ENCODE assay signal across 8 cellular contexts in genomic region chr15:69160141-69160975, GRCh38. TPM values are rescaled to one million over a fixed set of nuclear protein-coding genes. Genes with fewer than 3 reads are reported as not detected.
A peak's percentile ranks its signal among the peaks of the same experiment; 100 is the strongest.
DNase-seq lines count a peak whose midpoint lies in the region; ATAC-seq and TF ChIP-seq lines count a peak whose summit lies in the region.

Gene GLCE (plus strand): TSS chr15:69160635. CDS start chr15:69255807, 95,172 bp downstream.

- H3K36me3 ChIP-seq in PC-9 (ENCODE audit: low read depth) = no peaks in the 10 kb centered on the region
- no peaks in the 10 kb centered on the region for H3K36me3 ChIP-seq in esophagus (ENCODE audit: control insufficient read depth in 2 of 2, insufficient read depth in 2 of 2, low read length in 1 of 2)
- H3K36me3 ChIP-seq in mucosa of rectum (ENCODE audit: control insufficient read depth in 2 of 2, insufficient read depth in 2 of 2, low read length in 2 of 2) = no peaks in the 10 kb centered on the region

- no peaks in the 10 kb centered on the region for H3K9me3 ChIP-seq in PC-9 (ENCODE audit: insufficient read depth, low read depth)
- no peaks in the 10 kb centered on the region for H3K9me3 ChIP-seq in esophagus (ENCODE audit: control insufficient read depth in 2 of 2, insufficient read depth in 1 of 2, low read depth in 1 of 2, low read length in 1 of 2)
- no peaks in the 10 kb centered on the region for H3K9me3 ChIP-seq in mucosa of rectum (ENCODE audit: control insufficient read depth in 2 of 2, low read length in 2 of 2)

- H2AFZ ChIP-seq in PC-9 = peak within 1 kb of the TSS; percentile 95

- H3K27ac ChIP-seq in PC-9 = peak within 1 kb of the TSS; percentile 67
- H3K27ac ChIP-seq in esophagus (ENCODE audit: low read depth in 2 of 2, low read length in 1 of 2) = peak within 1 kb of the TSS; percentile 82 to 86
- H3K27ac ChIP-seq in mucosa of rectum (ENCODE audit: low read depth in 2 of 2, low read length in 2 of 2) = peak within 1 kb of the TSS; percentile 87 to 88

- peaks cover 19% of the 10 kb centered on the region for H3K4me1 Mint-ChIP-seq in activated T-cell treated with anti-CD3 and anti-CD28 coated beads, Interleukin-2, amount 50 U/mL, for 4 hours (ENCODE audit: low read depth)

- WGBS in esophagus, 2 donors = 1% methylated on average over 73 to 75 of the region's 75 CpGs

- peak within 1 kb of the TSS; percentile 88 for H3K4me3 ChIP-seq in PC-9
- peak within 1 kb of the TSS; percentile 82 to 84 for H3K4me3 ChIP-seq in esophagus (ENCODE audit: low read depth in 1 of 2, low read length in 2 of 2)
- peak within 1 kb of the TSS; percentile 71 to 74 for H3K4me3 ChIP-seq in mucosa of rectum (ENCODE audit: low read length in 2 of 2)

- peak; percentile 94 for ATAC-seq in GM21717 (IDR thresholded peaks at IDR 0.05; ENCODE audit: unreplicated experiment)
- ATAC-seq in activated T-cell treated with anti-CD3 and anti-CD28 coated beads, Interleukin-2, amount 50 U/mL, for 4 hours = peak; percentile 97 to 98

- intact Hi-C loops in PC-9 (cut with micrococcal nuclease; ENCODE audit: unreplicated experiment) = loop anchor here (1.0 to 5.0 kb wide), 5 partner anchors 67 to 250 kb away; no protein-coding TSS in a partner anchor

- no peaks in the 10 kb centered on the region; the same call in 1 of the 2 replicates for H3K9me2 ChIP-seq in PC-9 (ENCODE audit: insufficient read depth)

- no TSS peak for BruUV-seq in PC-9 (replicated peaks; lab: Mats Ljungman, UMichigan)

- H3K4me2 ChIP-seq in PC-9 = peak within 1 kb of the TSS; percentile 92

- peak within 1 kb of the TSS; percentile 96 for H3K4me3 Mint-ChIP-seq in activated T-cell treated with anti-CD3 and anti-CD28 coated beads, Interleukin-2, amount 50 U/mL, for 4 hours

- TF ChIP-seq CTCF in PC-9 (conservative IDR thresholded peaks at IDR 0.05) = no peak

- H3K27me3 Mint-ChIP-seq in activated T-cell treated with anti-CD3 and anti-CD28 coated beads, Interleukin-2, amount 50 U/mL, for 4 hours (ENCODE audit: low read depth) = peaks cover 2% of the 10 kb centered on the region

- peaks cover 45% of the 10 kb centered on the region for H3K79me2 ChIP-seq in PC-9 (ENCODE audit: low read depth)

- CTCF ChIA-PET in PC-9 (lab: Charles Lee) = no interaction called here

- H3F3A ChIP-seq in PC-9 (ENCODE audit: insufficient read depth, low read depth) = peaks cover 6% of the 10 kb centered on the region; the same call in 1 of the 2 replicates

- peak within 1 kb of the TSS; percentile 81 to 94 for H3K9ac ChIP-seq in mucosa of rectum (ENCODE audit: low read depth in 1 of 2, low read length in 2 of 2)

- no peaks in the 10 kb centered on the region for H3K9me3 Mint-ChIP-seq in activated T-cell treated with anti-CD3 and anti-CD28 coated beads, Interleukin-2, amount 50 U/mL, for 4 hours

- H3K27me3 ChIP-seq in PC-9 (ENCODE audit: insufficient read depth, low read depth) (no peaks in the 10 kb centered on the region), esophagus (ENCODE audit: control insufficient read depth in 1 of 2, insufficient read depth in 2 of 2, low read length in 2 of 2) (no peaks in the 10 kb centered on the region), mucosa of rectum (ENCODE audit: control insufficient read depth in 2 of 2, insufficient read depth in 2 of 2, low read length in 2 of 2) (no peaks in the 10 kb centered on the region)

- peaks cover 20% of the 10 kb centered on the region for H3K4me1 ChIP-seq in PC-9 (replicated peaks; ENCODE audit: insufficient read depth)
- H3K4me1 ChIP-seq in esophagus (ENCODE audit: control insufficient read depth in 2 of 2, insufficient read depth in 2 of 2, low read length in 1 of 2) = peaks cover 0 to 3% of the 10 kb centered on the region in 2 donors
- H3K4me1 ChIP-seq in mucosa of rectum (ENCODE audit: control insufficient read depth in 2 of 2, insufficient read depth in 2 of 2, low read length in 2 of 2) = peaks cover 9 to 14% of the 10 kb centered on the region in 2 donors

- in situ Hi-C loops in KBM-7 (cut with MboI; ENCODE audit: low pct_unique_long_range_greater_than_20kb, low sequenced_read_pairs) = no loop called here

- peak; percentile 92 for DNase-seq in DMS153 treated with DMSO at 0.1 percent for 48 hours (lab: John Stamatoyannopoulos, UW; ENCODE audit: unreplicated experiment)
- peak; percentile 99 for DNase-seq in KBM-7
- DNase-seq in PC-9 = peak; percentile 94 to 98
- peak; percentile 90 for DNase-seq in activated T-cell treated with anti-CD3 and anti-CD28 coated beads, Interleukin-2, amount 50 U/mL, for 4 hours
- peak; percentile 71 to 83 for DNase-seq in stimulated activated CD8-positive, alpha-beta memory T cell treated with anti-CD3 and anti-CD28 coated beads, Interleukin-4, amount 100 ng/mL, for 4 hours (ENCODE audit: low read depth in 2 of 2, low spot score in 1 of 2)

- POLR2A ChIA-PET in PC-9 (lab: Charles Lee; ENCODE audit: unreplicated experiment) = interaction anchor here (0.5 to 1.1 kb wide), 17 partner anchors 8 to 1756 kb away, joined by 3 to 10 read pairs (median 5); partner anchors contain the start of gene KIF23

- peaks cover 7% of the 10 kb centered on the region; the same call in 1 of the 2 replicates for H4K20me1 ChIP-seq in PC-9 (ENCODE audit: insufficient read depth)

- no peaks in the 10 kb centered on the region for H3K36me3 Mint-ChIP-seq in activated T-cell treated with anti-CD3 and anti-CD28 coated beads, Interleukin-2, amount 50 U/mL, for 4 hours (ENCODE audit: insufficient read depth)

RNA-seq across cellular contexts. Expression of gene GLCE, which starts in this region (rescaled TPM):
- total RNA-seq in PC-9 (2021) = 24.7 and 31.3 TPM in 2 replicates
- 1 to 10 TPM; 3.8 to 5.4 (median 4.8) TPM for total RNA-seq in activated T-cell treated with anti-CD3 and anti-CD28 coated beads, Interleukin-2, amount 50 U/mL, for 4 hours
- 10 to 100 TPM in 1 of 2 donors, 1 to 10 TPM in 1; 9.9 to 13.0 TPM for polyA plus RNA-seq in esophagus

Comparison
In these comparisons a context has a peak if more than half of its experiments do, and no peak if none do; other contexts are left out.
1. Peak in every context shown above with its lines: DNase-seq, ATAC-seq, H3K4me3 ChIP-seq and H3K27ac ChIP-seq.